ENCODE assay signal across 11 cellular contexts in the genomic region with DNA sequence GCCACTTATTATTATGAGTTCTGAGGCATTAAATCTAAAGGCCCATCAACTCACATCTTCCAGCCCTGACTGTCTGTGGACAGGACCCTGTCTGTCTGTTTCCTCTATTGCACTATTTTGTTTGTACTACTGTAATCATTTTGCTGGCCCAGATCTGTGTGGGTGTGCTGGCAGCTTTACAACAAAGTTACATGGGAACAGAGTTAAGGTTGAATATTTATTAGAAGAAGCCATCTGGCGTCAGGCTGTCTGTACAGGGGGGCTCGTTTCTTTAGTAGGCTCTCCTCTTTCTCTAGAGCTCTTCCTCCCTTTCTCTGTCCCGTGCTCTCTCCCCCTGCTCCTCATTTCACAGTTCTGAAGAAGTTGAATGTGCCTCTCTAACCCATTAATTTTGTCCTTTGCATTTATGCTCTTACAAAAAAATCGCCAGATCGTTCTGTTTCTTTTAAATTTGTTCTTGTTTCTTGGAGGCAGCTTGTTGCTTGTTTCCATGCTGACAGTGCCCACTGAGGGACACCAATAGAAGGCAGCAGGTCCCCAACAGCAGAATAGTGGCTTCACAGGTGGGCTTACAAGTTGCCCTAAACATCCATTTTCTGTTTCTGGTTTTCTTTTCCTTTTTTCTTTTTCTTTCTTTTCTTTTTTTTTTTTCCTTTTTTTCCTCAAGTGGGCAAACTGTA.
DNase-seq lines count a peak whose midpoint lies in the region; ATAC-seq, FAIRE-seq and TF ChIP-seq lines count a peak whose summit lies in the region.
"Had no signal": no experiment of that assay in that cellular context is flagged by ENCODE, and none has a peak within 500 bp of the region (broad histone marks: within the 10 kb centered on the region; RNA-seq: fewer than 3 reads in every experiment).

No MANE protein-coding gene starts in this region.

- no peaks in the 10 kb centered on the region for H3K27me3 Mint-ChIP-seq in Caco-2 (ENCODE audit: insufficient read depth, unreplicated experiment)
- H3K27me3 Mint-ChIP-seq: naive B cell had no signal

- H3K36me3 ChIP-seq in DND-41 (ENCODE audit: insufficient read depth, low read length): no peaks in the 10 kb centered on the region
- H3K36me3 ChIP-seq in Caco-2 (ENCODE audit: control insufficient read depth, insufficient read depth, low read length): no peaks in the 10 kb centered on the region

- H3K79me2 ChIP-seq in DND-41 (ENCODE audit: insufficient read depth, low read length): no peaks in the 10 kb centered on the region

- no peaks in the 10 kb centered on the region for H3K36me3 Mint-ChIP-seq in Caco-2 (ENCODE audit: insufficient read depth, unreplicated experiment)
- H3K36me3 Mint-ChIP-seq: naive B cell had no signal

- H3K4me3 ChIP-seq in DND-41 (ENCODE audit: low read depth in 1 of 2, low read length in 2 of 2) (no peak overlapping the region), fibroblast of villous mesenchyme (ENCODE audit: low read depth, low read length) (peak overlapping the region; percentile 4), Caco-2 (ENCODE audit: low read depth, low read length) (no peak overlapping the region)

- no peaks in the 10 kb centered on the region for H3K9me3 ChIP-seq in DND-41 (ENCODE audit: insufficient read depth, low read length, severe bottlenecking)
- no peaks in the 10 kb centered on the region for H3K9me3 ChIP-seq in Caco-2

- DNase-seq in DND-41: no peak
- peak; percentile 35 for DNase-seq in RCC 7860 (ENCODE audit: low spot score)
- DNase-seq in fibroblast of villous mesenchyme (ENCODE audit: low read depth): peak; percentile 92
- DNase-seq in sciatic nerve (ENCODE audit: low spot score): peak; percentile 59
- DNase-seq in Caco-2: no peak
- no peak for DNase-seq in DMS53 treated with DMSO at 0.1 percent for 48 hours (lab: John Stamatoyannopoulos, UW; ENCODE audit: unreplicated experiment)
- DNase-seq: endodermal cell, naive B cell, NCI-H146 had no signal

- no peak for FAIRE-seq in RCC 7860 (lab: Jason Lieb, UNC)

- H3K27ac Mint-ChIP-seq in Caco-2 (ENCODE audit: unreplicated experiment): no peak overlapping the region
- H3K27ac Mint-ChIP-seq: endodermal cell, naive B cell had no signal

- no TSS peak for BruUV-seq in Caco-2 (replicated peaks; lab: Mats Ljungman, UMichigan)

- ATAC-seq in DND-41 (ENCODE audit: insufficient read depth, low read depth): no peak
- peak; percentile 75 for ATAC-seq in sciatic nerve
- no peak for ATAC-seq in GM21825 (IDR thresholded peaks at IDR 0.05; ENCODE audit: unreplicated experiment)
- no peak for ATAC-seq in GM21619 (IDR thresholded peaks at IDR 0.05; ENCODE audit: unreplicated experiment)

- no peaks in the 10 kb centered on the region for H3K4me1 Mint-ChIP-seq in Caco-2 (ENCODE audit: low read depth, unreplicated experiment)
- H3K4me1 Mint-ChIP-seq: endodermal cell, naive B cell had no signal

- H2AFZ ChIP-seq in DND-41 (ENCODE audit: low read depth, low read length): peak overlapping the region; percentile 36; the same call in 1 of the 2 replicates

- TF ChIP-seq CTCF in DND-41 (IDR thresholded peaks at IDR 0.05; ENCODE audit: borderline replicate concordance, extremely low read depth, low read length, poor library complexity, severe bottlenecking) (no peak), fibroblast of villous mesenchyme (IDR thresholded peaks at IDR 0.05; ENCODE audit: insufficient read depth, low read depth, low read length) (no peak), Caco-2 (IDR thresholded peaks at IDR 0.05; ENCODE audit: insufficient read depth in 1 of 2, low read depth in 1 of 2, low read length in 1 of 2, severe bottlenecking in 1 of 2, unreplicated experiment in 1 of 2) (no peak)

- no peaks in the 10 kb centered on the region for H3K9me3 Mint-ChIP-seq in Caco-2 (ENCODE audit: unreplicated experiment)
- H3K9me3 Mint-ChIP-seq: endodermal cell, naive B cell had no signal

- H3K4me1 ChIP-seq in DND-41 (ENCODE audit: insufficient read depth, low read length): peaks cover 8% of the 10 kb centered on the region; the same call in 1 of the 2 replicates
- H3K4me1 ChIP-seq in Caco-2: no peaks in the 10 kb centered on the region

- no peak overlapping the region for H3K9ac ChIP-seq in DND-41 (ENCODE audit: low read depth, low read length)

- no peaks in the 10 kb centered on the region for H4K20me1 ChIP-seq in DND-41 (ENCODE audit: insufficient read depth, low read length)

- no peaks in the 10 kb centered on the region for H3K27me3 ChIP-seq in DND-41 (ENCODE audit: insufficient read depth, low read length, poor library complexity)
- no peaks in the 10 kb centered on the region for H3K27me3 ChIP-seq in Caco-2 (replicated peaks; ENCODE audit: control insufficient read depth, insufficient read depth, low read length)

- no peak overlapping the region for H3K4me3 Mint-ChIP-seq in Caco-2 (ENCODE audit: unreplicated experiment)
- H3K4me3 Mint-ChIP-seq: endodermal cell, naive B cell had no signal

- POLR2A ChIA-PET in Caco-2 (lab: Charles Lee): no interaction called here

- CTCF ChIA-PET in Caco-2 (lab: Charles Lee): no interaction called here

- no peak overlapping the region for H3K4me2 ChIP-seq in DND-41 (ENCODE audit: insufficient read depth, low read length)

- intact Hi-C loops in sciatic nerve (cut with DNase I): no loop called here
- intact Hi-C loops in Caco-2 (cut with micrococcal nuclease; ENCODE audit: unreplicated experiment): no loop called here

- no peak overlapping the region for H3K27ac ChIP-seq in DND-41 (ENCODE audit: low read length)

Comparison
In these comparisons a context has a peak if more than half of its experiments do, and no peak if none do; other contexts are left out.
1. DNase-seq: peak in RCC 7860 (single experiment), fibroblast of villous mesenchyme (single experiment) and sciatic nerve (single experiment); none in DND-41 (single experiment), Caco-2 (0 of 2) and DMS53 treated with DMSO at 0.1 percent for 48 hours (single experiment).